ENCODE assay signal across 8 cellular contexts in genomic region chr20:63554361-63555278, GRCh38. TPM values are rescaled to one million over a fixed set of nuclear protein-coding genes. Genes with fewer than 3 reads are reported as not detected.
DNase-seq lines count a peak whose midpoint lies in the region; TF ChIP-seq lines count a peak whose summit lies in the region.

No MANE protein-coding gene starts in this region.

- H3K4me3 ChIP-seq in Caco-2 (ENCODE audit: low read depth, low read length) (no peak overlapping the region), HUES6 (ENCODE audit: low read depth, low read length) (peak overlapping the region; percentile 94), colonic mucosa (peak overlapping the region; percentile 54), neuron (ENCODE audit: low read length) (peak overlapping the region; percentile 41)

- DNase-seq in Caco-2 (no peak), colonic mucosa (no peak), SK-N-DZ (ENCODE audit: low spot score) (no peak), pons (ENCODE audit: low spot score) (no peak), NCI-H774 (lab: John Stamatoyannopoulos, UW) (no peak)
- no peak for DNase-seq in stimulated activated CD4-positive, alpha-beta T cell treated with anti-CD3 and anti-CD28 coated beads, Interleukin-2, amount 100 ng/mL, for 48 hours

- BruUV-seq in Caco-2 (replicated peaks; lab: Mats Ljungman, UMichigan) = no TSS peak

- H2AFZ ChIP-seq in neuron (ENCODE audit: low read depth, low read length) = peak overlapping the region; percentile 81

- H3K36me3 ChIP-seq in Caco-2 (ENCODE audit: control insufficient read depth, insufficient read depth, low read length) (no peaks in the 10 kb centered on the region), HUES6 (ENCODE audit: control insufficient read depth, insufficient read depth, low read length) (no peaks in the 10 kb centered on the region), colonic mucosa (no peaks in the 10 kb centered on the region), neuron (ENCODE audit: insufficient read depth, low read length) (no peaks in the 10 kb centered on the region)

- H3K4me1 ChIP-seq in Caco-2 (no peaks in the 10 kb centered on the region; the same call in 1 of the 2 replicates), HUES6 (ENCODE audit: control insufficient read depth, insufficient read depth, low read length) (peaks cover 27% of the 10 kb centered on the region), colonic mucosa (no peaks in the 10 kb centered on the region), neuron (ENCODE audit: insufficient read depth, low read length) (peaks cover 10% of the 10 kb centered on the region)

- H3K27me3 ChIP-seq in Caco-2 (replicated peaks; ENCODE audit: control insufficient read depth, insufficient read depth, low read length) (no peaks in the 10 kb centered on the region), HUES6 (ENCODE audit: control insufficient read depth, insufficient read depth, low read length) (no peaks in the 10 kb centered on the region), colonic mucosa (no peaks in the 10 kb centered on the region), neuron (ENCODE audit: insufficient read depth, low read length) (peaks cover 3% of the 10 kb centered on the region)

- H3K4me3 Mint-ChIP-seq in Caco-2 (ENCODE audit: unreplicated experiment) = peak overlapping the region; percentile 47

- POLR2A ChIA-PET in Caco-2 (lab: Charles Lee) = interaction anchor here (0.5 to 1.8 kb wide), 2 partner anchors 19 to 119 kb away, joined by 4 to 6 read pairs; partner anchors contain the start of gene HELZ2

- CTCF ChIA-PET in Caco-2 (lab: Charles Lee) = interaction anchor here (0.6 to 1.1 kb wide), 3 partner anchors 17 to 108 kb away, joined by 4 to 5 read pairs (median 4); partner anchors contain the start of gene PTK6

- H3K4me1 Mint-ChIP-seq in Caco-2 (ENCODE audit: low read depth, unreplicated experiment) = no peaks in the 10 kb centered on the region

- H3K27ac ChIP-seq in HUES6 (ENCODE audit: low read depth, low read length) = no peak overlapping the region
- H3K27ac ChIP-seq in colonic mucosa = no peak overlapping the region

- H3K9me3 ChIP-seq in Caco-2 = peaks cover 4% of the 10 kb centered on the region
- no peaks in the 10 kb centered on the region for H3K9me3 ChIP-seq in HUES6 (ENCODE audit: control insufficient read depth, insufficient read depth, low read depth, low read length)
- H3K9me3 ChIP-seq in colonic mucosa = no peaks in the 10 kb centered on the region
- no peaks in the 10 kb centered on the region for H3K9me3 ChIP-seq in neuron (ENCODE audit: low read length)

- no peak for TF ChIP-seq CTCF in Caco-2 (IDR thresholded peaks at IDR 0.05; ENCODE audit: insufficient read depth in 1 of 2, low read depth in 1 of 2, low read length in 1 of 2, severe bottlenecking in 1 of 2, unreplicated experiment in 1 of 2)
- no peak for TF ChIP-seq CTCF in colonic mucosa (IDR thresholded peaks at IDR 0.05)

- no peaks in the 10 kb centered on the region for H3K9me3 Mint-ChIP-seq in Caco-2 (ENCODE audit: unreplicated experiment)

- intact Hi-C loops in Caco-2 (cut with micrococcal nuclease; ENCODE audit: unreplicated experiment) (no loop called here), colonic mucosa (cut with DNase I) (no loop called here)

- H3K27me3 Mint-ChIP-seq in Caco-2 (ENCODE audit: insufficient read depth, unreplicated experiment) = no peaks in the 10 kb centered on the region

- no peak overlapping the region for H3K27ac Mint-ChIP-seq in Caco-2 (ENCODE audit: unreplicated experiment)

- H3K9ac ChIP-seq in HUES6 (ENCODE audit: low read length) (no peak overlapping the region), colonic mucosa (ENCODE audit: low read depth in 2 of 2, low read length in 2 of 2) (no peak overlapping the region)

- H3K36me3 Mint-ChIP-seq in Caco-2 (ENCODE audit: insufficient read depth, unreplicated experiment) = peaks cover 15% of the 10 kb centered on the region

RNA-seq across cellular contexts. Expression of gene FNDC11, which starts 0.7 kb away (rescaled TPM):
- 0.39 TPM in 1 of 2 replicates, not detected in the other for total RNA-seq in Caco-2 (2022)
- total RNA-seq in colonic mucosa = under 1 TPM; 0.35 to 0.69 TPM
- 0.09 and 0.43 TPM in 2 replicates for polyA plus RNA-seq in SK-N-DZ (2014; cell fraction: cytosol; rRNA removed)
- polyA plus RNA-seq in SK-N-DZ (2014; cell fraction: nucleus; rRNA removed) = 0.76 and 0.86 TPM in 2 replicates

RNA-seq across cellular contexts. Expression of gene SRMS, which starts 7.1 kb away (rescaled TPM):
- not detected in 2 replicates for total RNA-seq in Caco-2 (2022)
- under 1 TPM; 0.32 to 0.49 TPM for total RNA-seq in colonic mucosa
- not detected in 2 replicates for polyA plus RNA-seq in SK-N-DZ (2014; cell fraction: cytosol; rRNA removed)
- polyA plus RNA-seq in SK-N-DZ (2014; cell fraction: nucleus; rRNA removed) = not detected in 2 replicates

RNA-seq across cellular contexts. Expression of gene PTK6, which starts 17.4 kb away (rescaled TPM):
- 0.42 and 0.64 TPM in 2 replicates for total RNA-seq in Caco-2 (2022)
- total RNA-seq in colonic mucosa = 10 to 100 TPM; 69.0 to 91.1 TPM
- not detected in 2 replicates for polyA plus RNA-seq in SK-N-DZ (2014; cell fraction: cytosol; rRNA removed)
- polyA plus RNA-seq in SK-N-DZ (2014; cell fraction: nucleus; rRNA removed) = not detected in 2 replicates

RNA-seq across cellular contexts. Expression of gene HELZ2, which starts 19.4 kb away (rescaled TPM):
- total RNA-seq in Caco-2 (2022) = 35.2 and 36.5 TPM in 2 replicates
- 10 to 100 TPM; 36.3 to 38.0 TPM for total RNA-seq in colonic mucosa
- polyA plus RNA-seq in SK-N-DZ (2014; cell fraction: cytosol; rRNA removed) = 0.23 and 0.97 TPM in 2 replicates
- polyA plus RNA-seq in SK-N-DZ (2014; cell fraction: nucleus; rRNA removed) = 0.69 and 1.7 TPM in 2 replicates

RNA-seq across cellular contexts. Expression of gene PPDPF, which starts 34.1 kb away (rescaled TPM):
- total RNA-seq in Caco-2 (2022) = 511 and 634 TPM in 2 replicates
- 100 to 1,000 TPM; 561 to 634 TPM for total RNA-seq in colonic mucosa
- 57.4 and 64.4 TPM in 2 replicates for polyA plus RNA-seq in SK-N-DZ (2014; cell fraction: cytosol; rRNA removed)
- polyA plus RNA-seq in SK-N-DZ (2014; cell fraction: nucleus; rRNA removed) = 31.6 and 40.3 TPM in 2 replicates

Comparison
In these comparisons a context has a peak if more than half of its experiments do, and no peak if none do; other contexts are left out.
1. RNA of gene PTK6, which starts 17.4 kb away (total RNA-seq): 69.0 to 91.1 TPM in colonic mucosa; 0.42 to 0.64 TPM in Caco-2; every median in the first group is over 10 times any median in the second.